In genomic region chr18:51195602-51196115, GRCh38 we compare ENCODE assay signal across 1 cellular context.
TF ChIP-seq lines count a peak whose summit lies in the region.

No MANE protein-coding gene starts in this region.

TF ChIP-seq in neural cell, 6 proteins besides CTCF, POLR2A, EP300 and RAD21 (continued from another document):
- TF ChIP-seq EZH2 (IDR thresholded peaks at IDR 0.05; ENCODE audit: borderline replicate concordance, insufficient read depth, low read length, poor library complexity, severe bottlenecking), result no peak
TF ChIP-seq in neural cell: peak in this region for 5.
